ENCODE assay signal across 21 cellular contexts in genomic region chr13:73820688-73821087, GRCh38.
DNase-seq lines count a peak whose midpoint lies in the region; ATAC-seq, FAIRE-seq and TF ChIP-seq lines count a peak whose summit lies in the region.
"Had no signal": no experiment of that assay in that cellular context is flagged by ENCODE, and none has a peak within 500 bp of the region (broad histone marks: within the 10 kb centered on the region; RNA-seq: fewer than 3 reads in every experiment).

No MANE protein-coding gene starts in this region.

- peak; percentile 43 for ATAC-seq in GM18520 (IDR thresholded peaks at IDR 0.05; ENCODE audit: unreplicated experiment)
- ATAC-seq in GM19438 (IDR thresholded peaks at IDR 0.05; ENCODE audit: low read depth, unreplicated experiment): peak; percentile 62
- peak; percentile 78 for ATAC-seq in HG02852 (IDR thresholded peaks at IDR 0.05; ENCODE audit: unreplicated experiment)
- peak; percentile 41 for ATAC-seq in GM12878
- ATAC-seq in Right ventricle myocardium inferior: no peak
- no peak for ATAC-seq in GM21526 (IDR thresholded peaks at IDR 0.05; ENCODE audit: low FRiP score, unreplicated experiment)
- no peak for ATAC-seq in GM21737 (IDR thresholded peaks at IDR 0.05; ENCODE audit: unreplicated experiment)

- H3K27me3 ChIP-seq in GM12878 (replicated peaks in 1 of 2; ENCODE audit: control insufficient read depth in 2 of 2, insufficient read depth in 2 of 2, low read length in 1 of 2): no peaks in the 10 kb centered on the region
- H3K27me3 ChIP-seq in osteoblast (ENCODE audit: insufficient read depth, low read length): no peaks in the 10 kb centered on the region
- H3K27me3 ChIP-seq: MG63, SJCRH30 had no signal

- DNase-seq in GM12878 (ENCODE audit: low read depth, low spot score): no peak
- no peak for DNase-seq in Right ventricle myocardium inferior (ENCODE audit: missing footprints)
- no peak for DNase-seq in osteoblast (ENCODE audit: insufficient read length, low spot score, missing footprints)
- DNase-seq: activated CD4-positive, alpha-beta T cell treated with anti-CD3 and anti-CD28 coated beads, Interleukin-2, amount 10 ng/mL, durations not matched to agents 7 days and 5 days; caudate nucleus; DMS153; endodermal cell; MG63; NCI-H187 treated with DMSO at 0.1 percent for 48 hours; NCI-H510A treated with DMSO at 0.1 percent for 48 hours; OCI-M1; stimulated activated CD4-positive, alpha-beta T cell treated with anti-CD3 and anti-CD28 coated beads, Interleukin-4, amount 100 ng/mL, for 1 hour had no signal

- TF ChIP-seq CTCF in GM12878 (IDR thresholded peaks at IDR 0.05 in 2 of 3, conservative IDR thresholded peaks at IDR 0.05 in 1 of 3; ENCODE audit: control insufficient read depth in 2 of 3, extremely low read depth in 1 of 3, insufficient read depth in 1 of 3, low read depth in 3 of 3, low read length in 3 of 3) (no peak), osteoblast (IDR thresholded peaks at IDR 0.05; ENCODE audit: extremely low read depth, low read depth, low read length) (no peak)

- H3K4me3 ChIP-seq in GM12878 (no peak overlapping the region), osteoblast (ENCODE audit: insufficient read depth, low read length) (no peak overlapping the region)
- H3K4me3 ChIP-seq: MG63, SJCRH30, thoracic aorta had no signal

- H3K36me3 ChIP-seq in GM12878 (ENCODE audit: control insufficient read depth in 2 of 2, insufficient read depth in 2 of 2, low read length in 1 of 2): no peaks in the 10 kb centered on the region
- H3K36me3 ChIP-seq in osteoblast (ENCODE audit: insufficient read depth, low read length): peaks cover 4% of the 10 kb centered on the region
- H3K36me3 ChIP-seq: MG63, SJCRH30, thoracic aorta had no signal

- CTCF ChIA-PET in GM12878 (lab: Yijun Ruan, JAX): interaction anchor here (1.4 kb wide), 1 partner anchor 15 kb away, joined by 5 read pairs; no protein-coding TSS in a partner anchor

- WGBS in GM12878 (ENCODE audit: insufficient coverage, insufficient replicate concordance, low lambda C conversion rate, missing lambda C conversion rate): 26% methylated on average over 2 of the region's 2 CpGs

- no peak for TF ChIP-seq RAD21 in GM12878 (IDR thresholded peaks at IDR 0.05; ENCODE audit: insufficient read depth, low read depth, low read length)

- TF ChIP-seq EP300 in GM12878 (IDR thresholded peaks at IDR 0.05; ENCODE audit: borderline replicate concordance in 1 of 2, control insufficient read depth in 1 of 2, low read depth in 2 of 2, low read length in 2 of 2): no peak

- H3K79me2 ChIP-seq in GM12878 (ENCODE audit: control insufficient read depth, insufficient read depth, low read length) (no peaks in the 10 kb centered on the region), osteoblast (ENCODE audit: insufficient read depth, low read length) (peaks cover 85% of the 10 kb centered on the region)
- H3K79me2 ChIP-seq: parathyroid adenoma had no signal

- no peak overlapping the region for H2AFZ ChIP-seq in GM12878 (ENCODE audit: control insufficient read depth, low read depth, low read length)
- H2AFZ ChIP-seq in osteoblast (ENCODE audit: low read length): no peak overlapping the region
- H2AFZ ChIP-seq: parathyroid adenoma had no signal

- no TSS peak for BruUV-seq in GM12878 (replicated peaks; lab: Mats Ljungman, UMichigan)

- RAD21 ChIA-PET in GM12878 (lab: Charles Lee; ENCODE audit: unreplicated experiment): no interaction called here

- POLR2A ChIA-PET in GM12878 (lab: Charles Lee): no interaction called here

- no peak overlapping the region for H3K9ac ChIP-seq in GM12878 (ENCODE audit: control insufficient read depth, insufficient read depth, low read length)
- H3K9ac ChIP-seq: parathyroid adenoma had no signal

- FAIRE-seq in GM12878 (lab: Jason Lieb, UNC): no peak
- FAIRE-seq: H54 had no signal

- SMC1A ChIA-PET in GM12878 (lab: Charles Lee; ENCODE audit: uncharacterized antibody, unreplicated experiment): interaction anchor here (0.9 to 1.7 kb wide), 2 partner anchors 16 to 127 kb away, joined by 3 read pairs; no protein-coding TSS in a partner anchor

- intact Hi-C loops in GM12878 (cut with micrococcal nuclease; ENCODE audit: unreplicated experiment) (no loop called here), Right ventricle myocardium inferior (cut with DNase I) (no loop called here)

- H3K4me2 ChIP-seq in GM12878 (ENCODE audit: control insufficient read depth, insufficient read depth) (no peak overlapping the region), osteoblast (ENCODE audit: insufficient read depth, low read length) (no peak overlapping the region)

- H3K4me1 ChIP-seq in GM12878 (ENCODE audit: control insufficient read depth, insufficient read depth, low read length) (no peaks in the 10 kb centered on the region), osteoblast (ENCODE audit: insufficient read depth, low read length) (no peaks in the 10 kb centered on the region)
- H3K4me1 ChIP-seq: parathyroid adenoma, SJCRH30 had no signal

- no peaks in the 10 kb centered on the region for H3K9me3 ChIP-seq in GM12878 (replicated peaks; ENCODE audit: control insufficient read depth, insufficient read depth, low read length)
- no peaks in the 10 kb centered on the region for H3K9me3 ChIP-seq in osteoblast (ENCODE audit: low read depth, low read length)
- H3K9me3 ChIP-seq: MG63, SJCRH30, thoracic aorta had no signal

- in situ Hi-C loops in GM12878 (cut with MboI): no loop called here

- H4K20me1 ChIP-seq in GM12878 (ENCODE audit: control insufficient read depth, insufficient read depth) (no peaks in the 10 kb centered on the region), osteoblast (ENCODE audit: insufficient read depth, low read length) (peaks cover 7% of the 10 kb centered on the region)

- TF ChIP-seq POLR2A in GM12878 (IDR thresholded peaks at IDR 0.05; ENCODE audit: low read depth, low read length): no peak

- H3K27ac ChIP-seq in GM12878 (ENCODE audit: control insufficient read depth, insufficient read depth): no peak overlapping the region
- no peak overlapping the region for H3K27ac ChIP-seq in osteoblast (ENCODE audit: low read depth, low read length)
- H3K27ac ChIP-seq: parathyroid adenoma, SJCRH30, thoracic aorta had no signal

TF ChIP-seq in GM12878, 131 proteins besides CTCF, POLR2A, EP300 and RAD21:
- no peak for TF ChIP-seq BCL11A (IDR thresholded peaks at IDR 0.05; ENCODE audit: low read depth, low read length)

Comparison
In these comparisons a context has a peak if more than half of its experiments do, and no peak if none do; other contexts are left out.
1. ATAC-seq: peak in GM18520 (single experiment), GM19438 (single experiment), HG02852 (single experiment) and GM12878 (single experiment); none in Right ventricle myocardium inferior (single experiment), GM21526 (single experiment) and GM21737 (single experiment).